ENCODE assay signal across 8 cellular contexts in the genomic region with DNA sequence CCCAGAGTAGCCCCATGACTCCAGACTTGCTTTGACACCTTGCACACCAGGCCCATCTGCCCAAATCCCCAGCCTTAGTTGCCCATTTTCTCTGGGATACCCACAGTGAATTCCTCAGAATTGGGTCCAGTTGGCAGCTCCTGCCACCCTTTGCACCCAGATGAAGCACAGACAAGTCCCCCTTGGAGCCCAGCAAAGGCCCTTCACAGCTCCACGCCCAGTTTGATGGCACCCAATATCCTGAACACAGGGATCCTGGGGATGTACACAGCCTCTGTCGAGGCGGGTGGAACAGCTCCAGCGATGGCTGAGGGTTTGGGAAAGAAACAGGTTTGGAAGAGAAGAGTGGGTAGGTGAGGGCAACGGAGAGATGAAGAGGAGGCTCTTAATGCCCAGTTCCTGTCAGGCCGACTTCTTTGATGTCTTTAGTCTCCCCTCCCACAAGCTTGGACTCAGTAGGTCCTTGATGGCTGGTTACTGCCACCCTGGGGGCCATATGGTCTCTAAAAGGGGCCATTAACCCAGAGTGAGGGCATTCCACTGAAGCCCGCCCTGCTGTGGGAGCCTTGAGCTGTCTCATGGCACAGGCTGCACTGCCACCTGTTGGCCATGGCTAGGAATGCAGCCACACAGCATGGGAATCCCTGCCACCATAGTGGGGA. TPM values are rescaled to one million over a fixed set of nuclear protein-coding genes. Genes with fewer than 3 reads are reported as not detected.
DNase-seq lines count a peak whose midpoint lies in the region; ATAC-seq and TF ChIP-seq lines count a peak whose summit lies in the region.

No MANE protein-coding gene starts in this region.

- H3K36me3 ChIP-seq in RWPE2 (ENCODE audit: low read depth) (peaks cover 28% of the 10 kb centered on the region), ovary (no peaks in the 10 kb centered on the region)

- DNase-seq in AG08395 (ENCODE audit: low spot score) (peak; percentile 85), Kasumi-1 (lab: John Stamatoyannopoulos, UW) (peak; percentile 41 to 61), RWPE2 (ENCODE audit: low spot score) (no peak), activated gamma-delta T cell (lab: John Stamatoyannopoulos, UW) (peak; percentile 29), foreskin melanocyte (peak; percentile 42), ovary (peak; percentile 63 to 87 (median 82)), type B pancreatic cell (ENCODE audit: extremely low spot score, unreplicated experiment) (peak; percentile 83)

- no peak overlapping the region for H3K27ac ChIP-seq in RWPE2 (ENCODE audit: poor library complexity, severe bottlenecking)
- no peak overlapping the region for H3K27ac ChIP-seq in ovary

- WGBS in ovary, 3 donors = 41 to 48% (median 43%) methylated on average over 7 of the region's 7 CpGs

- H3K4me1 ChIP-seq in RWPE2 (ENCODE audit: insufficient read depth, poor library complexity, severe bottlenecking) (no peaks in the 10 kb centered on the region), ovary (ENCODE audit: insufficient read depth) (no peaks in the 10 kb centered on the region)

- peak; percentile 89 for TF ChIP-seq CTCF in RWPE2 (IDR thresholded peaks at IDR 0.05; ENCODE audit: poor library complexity, severe bottlenecking)
- TF ChIP-seq CTCF in ovary (IDR thresholded peaks at IDR 0.05) = peak; percentile 59 to 91 (median 84)
- TF ChIP-seq CTCF in type B pancreatic cell (conservative IDR thresholded peaks at IDR 0.05) = peak; percentile 97

- no peak overlapping the region for H3K4me3 Mint-ChIP-seq in type B pancreatic cell

- peaks cover 19% of the 10 kb centered on the region for H3K4me1 Mint-ChIP-seq in type B pancreatic cell (ENCODE audit: unreplicated experiment)

- H3K9me3 ChIP-seq in RWPE2 (ENCODE audit: severe bottlenecking) = no peaks in the 10 kb centered on the region
- no peaks in the 10 kb centered on the region for H3K9me3 ChIP-seq in ovary

- no peaks in the 10 kb centered on the region for H3K27me3 ChIP-seq in RWPE2 (ENCODE audit: insufficient read depth, poor library complexity, severe bottlenecking)
- H3K27me3 ChIP-seq in ovary = no peaks in the 10 kb centered on the region

- H3K4me3 ChIP-seq in RWPE2 (ENCODE audit: severe bottlenecking) (no peak overlapping the region), ovary (no peak overlapping the region)

- no peak for TF ChIP-seq POLR2A in ovary (IDR thresholded peaks at IDR 0.05)

- TF ChIP-seq EP300 in ovary (IDR thresholded peaks at IDR 0.05) = no peak

- ATAC-seq in GM18868 (IDR thresholded peaks at IDR 0.05; ENCODE audit: unreplicated experiment) (peak; percentile 60), RWPE2 (ENCODE audit: low read depth) (peak; percentile 87)

- no peaks in the 10 kb centered on the region for H3K27me3 Mint-ChIP-seq in type B pancreatic cell

- no peaks in the 10 kb centered on the region for H3K9me3 Mint-ChIP-seq in type B pancreatic cell

- peaks cover 21% of the 10 kb centered on the region for H3K36me3 Mint-ChIP-seq in type B pancreatic cell

- intact Hi-C loops in ovary (cut with DNase I) = loop anchor here in 3 of 4 donors (5.0 to 10.0 kb wide), 4 partner anchors 40 to 438 kb away; a partner anchor contains a TSS

- H3K27ac Mint-ChIP-seq in type B pancreatic cell = no peak overlapping the region

RNA-seq across cellular contexts. Expression of a gene that starts 21.7 kb away (rescaled TPM):
- total RNA-seq in ovary (10 to 100 TPM in 5 of 7 donors, 1 to 10 TPM in 2; 5.1 to 17.9 (median 11.4) TPM), type B pancreatic cell (ENCODE audit: low replicate concordance) (6.6 and 9.1 TPM in 2 replicates)
- 10 to 100 TPM in 1 of 2 donors, 1 to 10 TPM in 1; 4.1 to 13.8 TPM for polyA plus RNA-seq in ovary

RNA-seq across cellular contexts. Expression of a gene that starts 21.9 kb away (rescaled TPM):
- total RNA-seq in ovary (10 to 100 TPM in 1 of 7 donors, 1 to 10 TPM in 6; 3.1 to 13.8 (median 5.7) TPM), type B pancreatic cell (ENCODE audit: low replicate concordance) (5.5 and 11.6 TPM in 2 replicates)
- 1 to 10 TPM; 3.3 to 9.6 TPM for polyA plus RNA-seq in ovary
